Comparison of ENCODE assay signal across 7 cellular contexts in the genomic region with DNA sequence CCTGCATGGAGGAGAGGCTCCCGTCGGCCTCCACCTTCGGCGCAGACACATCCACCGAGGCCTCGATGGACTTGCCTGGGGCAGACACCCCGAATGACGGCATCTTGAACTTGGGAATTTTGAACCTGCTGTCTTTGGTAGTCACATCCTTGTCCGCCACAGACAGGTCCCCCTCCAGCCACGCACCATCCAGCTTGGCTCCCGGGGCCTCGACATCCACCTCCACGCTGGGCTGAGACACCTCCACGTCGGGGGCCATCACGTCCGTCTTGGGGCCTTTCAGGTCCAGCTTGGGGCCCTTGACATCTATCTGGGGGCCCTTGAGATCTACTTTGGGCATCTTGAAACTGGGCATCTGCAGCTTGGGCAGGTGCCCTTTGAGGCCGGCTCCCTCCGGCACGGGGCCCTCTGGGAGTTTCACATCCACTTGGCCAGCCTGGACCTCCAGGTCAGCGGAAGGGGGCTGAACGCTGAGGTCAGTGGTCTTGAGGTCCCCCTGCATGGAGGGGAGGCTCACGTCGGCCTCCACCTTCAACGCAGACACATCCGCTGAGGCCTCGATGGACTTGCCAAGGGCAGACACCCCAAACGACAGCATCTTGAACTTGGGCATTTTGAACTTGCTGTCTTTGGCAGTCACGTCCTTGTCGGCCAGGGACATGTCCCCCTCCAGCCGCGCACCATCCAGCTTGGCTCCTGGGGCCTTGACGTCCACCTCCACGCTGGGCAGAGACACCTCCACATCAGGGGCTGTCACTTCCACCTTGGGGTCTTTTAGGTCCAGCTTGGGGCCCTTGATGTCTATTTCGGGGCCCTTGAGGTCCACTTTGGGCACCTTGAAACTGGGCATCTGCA. TPM values are rescaled to one million over a fixed set of nuclear protein-coding genes. Genes with fewer than 3 reads are reported as not detected.
"Had no signal": no experiment of that assay in that cellular context is flagged by ENCODE, and none has a peak within 500 bp of the region (broad histone marks: within the 10 kb centered on the region; RNA-seq: fewer than 3 reads in every experiment).

No MANE protein-coding gene starts in this region.

RNA-seq across cellular contexts. Expression of a gene that starts 23.4 kb away (rescaled TPM):
- total RNA-seq: activated CD4-positive, alpha-beta memory T cell treated with anti-CD3 and anti-CD28 coated beads, Interleukin-2, amount 10 ng/mL, durations not matched to agents 7 days and 5 days; activated CD4-positive, alpha-beta T cell treated with anti-CD3 and anti-CD28 coated beads for 36 hours; activated CD4-positive, alpha-beta T cell treated with anti-CD3 and anti-CD28 coated beads, Interleukin-2, amount 10 ng/mL, durations not matched to agents 7 days and 5 days; activated CD8-positive, alpha-beta memory T cell treated with anti-CD3 and anti-CD28 coated beads, Interleukin-2, amount 10 ng/mL, durations not matched to agents 7 days and 5 days; activated CD8-positive, alpha-beta T cell treated with anti-CD3 and anti-CD28 coated beads, Interleukin-2, amount 10 ng/mL, durations not matched to agents 7 days and 5 days; ascending aorta; bronchial epithelial cell had no signal

RNA-seq across cellular contexts. Expression of a gene that starts 30.1 kb away (rescaled TPM):
- total RNA-seq: activated CD4-positive, alpha-beta memory T cell treated with anti-CD3 and anti-CD28 coated beads, Interleukin-2, amount 10 ng/mL, durations not matched to agents 7 days and 5 days; activated CD4-positive, alpha-beta T cell treated with anti-CD3 and anti-CD28 coated beads, Interleukin-2, amount 10 ng/mL, durations not matched to agents 7 days and 5 days; activated CD8-positive, alpha-beta memory T cell treated with anti-CD3 and anti-CD28 coated beads, Interleukin-2, amount 10 ng/mL, durations not matched to agents 7 days and 5 days; activated CD8-positive, alpha-beta T cell treated with anti-CD3 and anti-CD28 coated beads, Interleukin-2, amount 10 ng/mL, durations not matched to agents 7 days and 5 days had no signal
